ENCODE assay signal across 8 cellular contexts in genomic region chr9:33044677-33045282, GRCh38. TPM values are rescaled to one million over a fixed set of nuclear protein-coding genes. Genes with fewer than 3 reads are reported as not detected.
DNase-seq lines count a peak whose midpoint lies in the region; ATAC-seq, FAIRE-seq and TF ChIP-seq lines count a peak whose summit lies in the region.

No MANE protein-coding gene starts in this region.

- no peak for ATAC-seq in CD4-positive, alpha-beta T cell (ENCODE audit: poor library complexity)
- ATAC-seq in HG03378 (IDR thresholded peaks at IDR 0.05; ENCODE audit: unreplicated experiment) (peak; percentile 4), GM18868 (IDR thresholded peaks at IDR 0.05; ENCODE audit: unreplicated experiment) (no peak), GM19351 (IDR thresholded peaks at IDR 0.05; ENCODE audit: unreplicated experiment) (no peak)

- peak overlapping the region; percentile 37 for H3K27ac ChIP-seq in CD4-positive, alpha-beta T cell (ENCODE audit: low read depth, low read length)

- peaks cover 28% of the 10 kb centered on the region for H3K4me1 Mint-ChIP-seq in CD4-positive, alpha-beta T cell (ENCODE audit: low read depth)

- no peak for TF ChIP-seq CTCF in CD4-positive, alpha-beta T cell (IDR thresholded peaks at IDR 0.05)
- no peak for TF ChIP-seq CTCF in fibroblast of the aortic adventitia (IDR thresholded peaks at IDR 0.05; ENCODE audit: insufficient read depth, low read length)

- POLR2A ChIA-PET in CD4-positive, alpha-beta T cell (lab: Charles Lee) = interaction anchor here (1.3 to 3.6 kb wide), 2 partner anchors 19 to 246 kb away, joined by 4 to 16 read pairs; partner anchors contain the start of genes DNAJA1 and NFX1

- H3K27ac Mint-ChIP-seq in CD4-positive, alpha-beta T cell = peak overlapping the region; percentile 80

- no peak for DNase-seq in CD4-positive, alpha-beta T cell
- peak; percentile 61 for DNase-seq in SW480 (ENCODE audit: low spot score)
- no peak for DNase-seq in fibroblast of the aortic adventitia (ENCODE audit: low read depth)
- peak; percentile 16 for DNase-seq in occipital lobe (lab: John Stamatoyannopoulos, UW)
- no peak for DNase-seq in GM12892 (ENCODE audit: insufficient read length)

- CTCF ChIA-PET in CD4-positive, alpha-beta T cell (lab: Charles Lee) = no interaction called here

- intact Hi-C loops in CD4-positive, alpha-beta T cell (cut with DNase I, micrococcal nuclease) = loop anchor here in 1 of 2 experiments (5.0 kb wide), 1 partner anchor 33 kb away; the partner anchor contains the start of gene SMU1

- FAIRE-seq in GM12892 (lab: Jason Lieb, UNC) = no peak

- no peaks in the 10 kb centered on the region for H3K9me3 Mint-ChIP-seq in CD4-positive, alpha-beta T cell

- no peaks in the 10 kb centered on the region for H3K9me3 ChIP-seq in CD4-positive, alpha-beta T cell (ENCODE audit: control insufficient read depth, low read length)

- no peak for TF ChIP-seq POLR2A in GM12892 (IDR thresholded peaks at IDR 0.05; ENCODE audit: low read depth, low read length)

- no peaks in the 10 kb centered on the region for H3K27me3 Mint-ChIP-seq in CD4-positive, alpha-beta T cell

- H3K4me3 ChIP-seq in fibroblast of the aortic adventitia (ENCODE audit: low read depth, low read length) = peak overlapping the region; percentile 72

- no peaks in the 10 kb centered on the region for H3K27me3 ChIP-seq in CD4-positive, alpha-beta T cell (ENCODE audit: control insufficient read depth, insufficient read depth, low read length)

- H3K36me3 Mint-ChIP-seq in CD4-positive, alpha-beta T cell (ENCODE audit: low read depth) = peaks cover 53% of the 10 kb centered on the region

- peak overlapping the region; percentile 83 for H3K4me3 Mint-ChIP-seq in CD4-positive, alpha-beta T cell

RNA-seq across cellular contexts. Expression of gene DNAJA1, which starts 19.7 kb away (rescaled TPM):
- total RNA-seq in CD4-positive, alpha-beta T cell = 100 to 1,000 TPM; 150 to 156 TPM
- 104 and 142 TPM in 2 replicates for total RNA-seq in fibroblast of the aortic adventitia (ENCODE audit: low replicate concordance)
- 203 TPM for total RNA-seq in occipital lobe
- polyA plus RNA-seq in GM12892 (2012; ENCODE audit: missing spikeins) = 152 TPM

RNA-seq across cellular contexts. Expression of gene SMU1, which starts 31.7 kb away (rescaled TPM):
- 10 to 100 TPM; 25.1 to 26.0 TPM for total RNA-seq in CD4-positive, alpha-beta T cell
- 22.4 and 29.4 TPM in 2 replicates for total RNA-seq in fibroblast of the aortic adventitia (ENCODE audit: low replicate concordance)
- total RNA-seq in occipital lobe = 46.5 TPM
- polyA plus RNA-seq in GM12892 (2012; ENCODE audit: missing spikeins) = 19.1 TPM

RNA-seq across cellular contexts. Expression of gene APTX, which starts 43.4 kb away (rescaled TPM):
- 10 to 100 TPM; 22.0 to 22.5 TPM for total RNA-seq in CD4-positive, alpha-beta T cell
- total RNA-seq in fibroblast of the aortic adventitia (ENCODE audit: low replicate concordance) (30.5 and 34.1 TPM in 2 replicates), occipital lobe (26.5 TPM)
- polyA plus RNA-seq in GM12892 (2012; ENCODE audit: missing spikeins) = 42.3 TPM

Comparison
In these comparisons a context has a peak if more than half of its experiments do, and no peak if none do; other contexts are left out.
1. DNase-seq: peak in SW480 (single experiment) and occipital lobe (single experiment); none in CD4-positive, alpha-beta T cell (0 of 10), fibroblast of the aortic adventitia (single experiment) and GM12892 (single experiment).